Comparison of ENCODE assay signal across 14 cellular contexts in genomic region chr14:69972755-69973154, GRCh38.
DNase-seq lines count a peak whose midpoint lies in the region; ATAC-seq and TF ChIP-seq lines count a peak whose summit lies in the region.
"Had no signal": no experiment of that assay in that cellular context is flagged by ENCODE, and none has a peak within 500 bp of the region (broad histone marks: within the 10 kb centered on the region; RNA-seq: fewer than 3 reads in every experiment).

No MANE protein-coding gene starts in this region.

- H3K9ac ChIP-seq in neuronal stem cell (ENCODE audit: low read depth, low read length, poor library complexity), result no peak overlapping the region

- no peak overlapping the region for H4K91ac ChIP-seq in neuronal stem cell (ENCODE audit: low read depth, low read length, poor library complexity)

- peak in 5 of 7 donors; percentile 14 to 29 (median 24) for DNase-seq in adrenal gland
- peak; percentile 68 for DNase-seq in islet precursor cell
- no peak for DNase-seq in neuronal stem cell (ENCODE audit: low spot score)
- peak in 14 of 49 donors; percentile 10 to 50 (median 27) for DNase-seq in substantia nigra (lab: John Stamatoyannopoulos, UW)
- no peak for DNase-seq in activated T-cell treated with anti-CD3 and anti-CD28 coated beads, Interleukin-2, amount 50 U/mL, for 4 hours
- no peak for DNase-seq in cerebellum (ENCODE audit: low spot score)
- DNase-seq: Caco-2; CD8-positive, alpha-beta memory T cell; DND-41; GDM1 had no signal

- H3K9me3 ChIP-seq in adrenal gland (replicated peaks in 1 of 3), result no peaks in the 10 kb centered on the region
- peaks cover 0 to 2% of the 10 kb centered on the region in 2 donors for H3K9me3 ChIP-seq in neuronal stem cell (replicated peaks in 1 of 2; ENCODE audit: control insufficient read depth in 2 of 2, insufficient read depth in 1 of 2, low read depth in 1 of 2, low read length in 2 of 2)
- H3K9me3 ChIP-seq: A549, Caco-2 had no signal

- H2BK5ac ChIP-seq in neuronal stem cell (ENCODE audit: low read length), result no peak overlapping the region

- peak overlapping the region; percentile 49 for H3K18ac ChIP-seq in neuronal stem cell (ENCODE audit: low read length)

- H3K27me3 ChIP-seq in adrenal gland (no peaks in the 10 kb centered on the region), neuronal stem cell (ENCODE audit: control insufficient read depth in 3 of 3, insufficient read depth in 3 of 3, low read depth in 1 of 3, low read length in 3 of 3) (no peaks in the 10 kb centered on the region)

- H3K4me3 ChIP-seq in adrenal gland (no peak overlapping the region), neuronal stem cell (ENCODE audit: low read length in 2 of 2) (no peak overlapping the region)
- H3K4me3 ChIP-seq: A549 had no signal

- peak overlapping the region; percentile 18 for H3K23ac ChIP-seq in neuronal stem cell (ENCODE audit: low read depth, low read length, poor library complexity)

- H3K4me2 ChIP-seq in neuronal stem cell (ENCODE audit: insufficient read depth, low read length, poor library complexity, severe bottlenecking), result no peak overlapping the region
- H3K4me2 ChIP-seq: A549 had no signal

- H3K14ac ChIP-seq in neuronal stem cell (ENCODE audit: low read length), result no peak overlapping the region

- WGBS in adrenal gland, 4 donors, result 40 to 94% (median 70%) methylated on average over 2 to 5 of the region's 5 CpGs
- WGBS in neuronal stem cell (ENCODE audit: extremely low coverage in 2 of 2, insufficient read length in 2 of 2, insufficient replicate concordance in 1 of 2), 2 donors, result no CpG with 5 or more reads among the region's 5 CpGs

- peaks cover 2% of the 10 kb centered on the region for H3K27me3 Mint-ChIP-seq in activated T-cell treated with anti-CD3 and anti-CD28 coated beads, Interleukin-2, amount 50 U/mL, for 4 hours (ENCODE audit: low read depth)

- no peaks in the 10 kb centered on the region for H3K36me3 ChIP-seq in adrenal gland (replicated peaks in 1 of 2)
- H3K36me3 ChIP-seq in neuronal stem cell (replicated peaks in 1 of 2; ENCODE audit: control insufficient read depth in 2 of 2, insufficient read depth in 2 of 2, low read length in 2 of 2), result peaks cover 34 to 90% of the 10 kb centered on the region in 2 donors

- intact Hi-C loops in adrenal gland (cut with DNase I), result no loop called here

- H3K4me1 Mint-ChIP-seq in activated T-cell treated with anti-CD3 and anti-CD28 coated beads, Interleukin-2, amount 50 U/mL, for 4 hours (ENCODE audit: low read depth), result no peaks in the 10 kb centered on the region
- H3K4me1 Mint-ChIP-seq: CD14-positive monocyte; CD8-positive, alpha-beta memory T cell had no signal

- H3K79me1 ChIP-seq in neuronal stem cell (ENCODE audit: low read depth, low read length), result peaks cover 5% of the 10 kb centered on the region

- H3K27ac ChIP-seq in adrenal gland, result peak overlapping the region in 1 of 5 donors; percentile 30
- no peak overlapping the region for H3K27ac ChIP-seq in neuronal stem cell (replicated peaks; ENCODE audit: low read length)
- H3K27ac ChIP-seq in substantia nigra (ENCODE audit: low read depth, low read length, poor library complexity, severe bottlenecking), result peak overlapping the region; percentile 60

- no peaks in the 10 kb centered on the region for H3K9me3 Mint-ChIP-seq in activated T-cell treated with anti-CD3 and anti-CD28 coated beads, Interleukin-2, amount 50 U/mL, for 4 hours
- H3K9me3 Mint-ChIP-seq: CD8-positive, alpha-beta memory T cell had no signal

- H2BK15ac ChIP-seq in neuronal stem cell (ENCODE audit: low read length), result no peak overlapping the region

- H2BK120ac ChIP-seq in neuronal stem cell (ENCODE audit: low read depth, low read length), result no peak overlapping the region

- H3K36me3 Mint-ChIP-seq in activated T-cell treated with anti-CD3 and anti-CD28 coated beads, Interleukin-2, amount 50 U/mL, for 4 hours (ENCODE audit: insufficient read depth), result no peaks in the 10 kb centered on the region
- H3K36me3 Mint-ChIP-seq: CD14-positive monocyte; CD8-positive, alpha-beta memory T cell had no signal

- no peak for ATAC-seq in activated T-cell treated with anti-CD3 and anti-CD28 coated beads, Interleukin-2, amount 50 U/mL, for 4 hours
- ATAC-seq in HG03442 (IDR thresholded peaks at IDR 0.05; ENCODE audit: unreplicated experiment), result no peak
- ATAC-seq: A549, HCT116 had no signal

- H2BK12ac ChIP-seq in neuronal stem cell (ENCODE audit: low read length), result no peak overlapping the region

- H3K4me1 ChIP-seq in adrenal gland (replicated peaks in 1 of 2), result peaks cover 8 to 14% of the 10 kb centered on the region in 2 donors
- peaks cover 1 to 18% of the 10 kb centered on the region in 2 donors for H3K4me1 ChIP-seq in neuronal stem cell (ENCODE audit: control insufficient read depth in 2 of 2, insufficient read depth in 1 of 2, low read depth in 1 of 2, low read length in 2 of 2)
- H3K4me1 ChIP-seq: A549 had no signal

- no peak for TF ChIP-seq CTCF in adrenal gland (IDR thresholded peaks at IDR 0.05)

- no peak overlapping the region for H2AFZ ChIP-seq in neuronal stem cell (ENCODE audit: low read length)

- H3K4me3 Mint-ChIP-seq in activated T-cell treated with anti-CD3 and anti-CD28 coated beads, Interleukin-2, amount 50 U/mL, for 4 hours, result no peak overlapping the region
- H3K4me3 Mint-ChIP-seq: CD14-positive monocyte; CD8-positive, alpha-beta memory T cell had no signal

- no peak overlapping the region for H3K4ac ChIP-seq in neuronal stem cell (ENCODE audit: low read length)

- TF ChIP-seq POLR2A in adrenal gland (IDR thresholded peaks at IDR 0.05), result no peak

- no peak overlapping the region for H4K8ac ChIP-seq in neuronal stem cell (ENCODE audit: low read depth, low read length)

- no peak overlapping the region for H2AK5ac ChIP-seq in neuronal stem cell (ENCODE audit: low read depth, low read length)

Comparison
In these comparisons a context has a peak if more than half of its experiments do, and no peak if none do; other contexts are left out.
1. DNase-seq: peak in adrenal gland (5 of 7) and islet precursor cell (single experiment); none in neuronal stem cell (single experiment), activated T-cell treated with anti-CD3 and anti-CD28 coated beads, Interleukin-2, amount 50 U/mL, for 4 hours (single experiment) and cerebellum (single experiment).